ENCODE assay signal across 1 cellular context in the genomic region with DNA sequence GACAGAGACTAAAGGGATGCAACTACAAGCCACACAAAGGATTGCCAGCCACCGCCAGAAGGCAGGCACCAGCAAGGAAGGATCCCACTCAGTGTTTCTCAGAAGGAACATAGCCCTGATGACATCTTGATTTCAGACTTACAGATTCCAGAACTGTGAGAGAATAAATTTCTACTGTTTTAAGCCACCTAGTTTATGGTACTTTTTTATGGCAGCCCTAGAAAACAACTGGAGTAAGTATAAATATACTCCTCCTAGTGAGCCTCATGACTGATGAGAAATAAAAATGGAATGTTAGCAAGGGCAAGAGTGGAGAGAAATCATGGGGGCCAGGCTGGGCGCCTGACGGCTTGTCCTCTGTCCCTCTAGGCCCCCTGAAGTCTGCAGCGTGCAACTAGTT.
TF ChIP-seq lines count a peak whose summit lies in the region.

No MANE protein-coding gene starts in this region.

TF ChIP-seq in SK-N-SH, 30 proteins besides CTCF, POLR2A, EP300 and RAD21:
- TF ChIP-seq TAF1 (IDR thresholded peaks at IDR 0.05; ENCODE audit: borderline replicate concordance, low read depth, low read length), result no peak
- TF ChIP-seq RXRA (IDR thresholded peaks at IDR 0.05; ENCODE audit: borderline replicate concordance, low read depth), result no peak
- TF ChIP-seq CHD2 (IDR thresholded peaks at IDR 0.05; ENCODE audit: low read length, partially characterized antibody), result no peak
- no peak for TF ChIP-seq MAX (IDR thresholded peaks at IDR 0.05; ENCODE audit: low read depth)
- TF ChIP-seq MXI1 (IDR thresholded peaks at IDR 0.05; ENCODE audit: low read depth, low read length), result no peak
- TF ChIP-seq, protein P1, sequence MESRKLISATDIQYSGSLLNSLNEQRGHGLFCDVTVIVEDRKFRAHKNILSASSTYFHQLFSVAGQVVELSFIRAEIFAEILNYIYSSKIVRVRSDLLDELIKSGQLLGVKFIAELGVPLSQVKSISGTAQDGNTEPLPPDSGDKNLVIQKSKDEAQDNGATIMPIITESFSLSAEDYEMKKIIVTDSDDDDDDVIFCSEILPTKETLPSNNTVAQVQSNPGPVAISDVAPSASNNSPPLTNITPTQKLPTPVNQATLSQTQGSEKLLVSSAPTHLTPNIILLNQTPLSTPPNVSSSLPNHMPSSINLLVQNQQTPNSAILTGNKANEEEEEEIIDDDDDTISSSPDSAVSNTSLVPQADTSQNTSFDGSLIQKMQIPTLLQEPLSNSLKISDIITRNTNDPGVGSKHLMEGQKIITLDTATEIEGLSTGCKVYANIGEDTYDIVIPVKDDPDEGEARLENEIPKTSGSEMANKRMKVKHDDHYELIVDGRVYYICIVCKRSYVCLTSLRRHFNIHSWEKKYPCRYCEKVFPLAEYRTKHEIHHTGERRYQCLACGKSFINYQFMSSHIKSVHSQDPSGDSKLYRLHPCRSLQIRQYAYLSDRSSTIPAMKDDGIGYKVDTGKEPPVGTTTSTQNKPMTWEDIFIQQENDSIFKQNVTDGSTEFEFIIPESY (IDR thresholded peaks at IDR 0.05; ENCODE audit: borderline replicate concordance, low read depth), result no peak
- no peak for TF ChIP-seq POLR2AphosphoS5 (IDR thresholded peaks at IDR 0.05; ENCODE audit: low read depth, low read length)
- TF ChIP-seq NRF1 (IDR thresholded peaks at IDR 0.05; ENCODE audit: low read depth, low read length), result no peak
TF ChIP-seq in SK-N-SH: peak in this region for 0.
